In the genomic region with DNA sequence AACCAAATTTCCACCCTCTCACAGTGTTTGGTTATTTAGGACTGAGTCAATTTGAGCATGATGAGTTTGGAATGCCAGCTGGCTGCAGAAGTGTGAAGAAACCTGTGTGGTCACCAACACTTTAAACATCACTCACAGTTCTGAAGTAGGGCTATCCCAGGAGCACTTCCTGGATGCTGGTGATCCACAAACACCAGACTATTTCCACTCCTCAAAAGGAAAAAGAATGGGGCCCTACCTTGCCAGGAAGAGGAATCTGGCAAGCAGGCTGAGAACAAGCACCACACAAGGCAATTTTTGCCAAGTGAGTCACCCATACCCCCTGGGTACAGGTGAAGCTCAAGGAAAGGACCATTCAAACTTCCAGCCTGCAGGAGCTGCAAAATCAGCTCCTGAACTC, we compare ENCODE assay signal across 11 cellular contexts.
DNase-seq lines count a peak whose midpoint lies in the region; ATAC-seq, FAIRE-seq and TF ChIP-seq lines count a peak whose summit lies in the region.
"Had no signal": no experiment of that assay in that cellular context is flagged by ENCODE, and none has a peak within 500 bp of the region (broad histone marks: within the 10 kb centered on the region; RNA-seq: fewer than 3 reads in every experiment).

No MANE protein-coding gene starts in this region.

- no peak for TF ChIP-seq CTCF in DND-41 (IDR thresholded peaks at IDR 0.05; ENCODE audit: borderline replicate concordance, extremely low read depth, low read length, poor library complexity, severe bottlenecking)
- TF ChIP-seq CTCF in left lung (IDR thresholded peaks at IDR 0.05): no peak
- no peak for TF ChIP-seq CTCF in D721Med (IDR thresholded peaks at IDR 0.05; ENCODE audit: insufficient read depth, missing control alignments)

- FAIRE-seq in D721Med (lab: Jason Lieb, UNC): no peak

- no peaks in the 10 kb centered on the region for H4K20me1 ChIP-seq in DND-41 (ENCODE audit: insufficient read depth, low read length)

- H2AFZ ChIP-seq in DND-41 (ENCODE audit: low read depth, low read length): no peak overlapping the region

- peak overlapping the region; percentile 56 for H3K4me2 ChIP-seq in DND-41 (ENCODE audit: insufficient read depth, low read length)
- H3K4me2 ChIP-seq: smooth muscle cell had no signal

- no peaks in the 10 kb centered on the region for H3K9me3 Mint-ChIP-seq in activated T-helper 17 cell treated with anti-CD3 and anti-CD28 coated beads, Interleukin-2, amount 50 U/mL, for 72 hours

- H3K36me3 Mint-ChIP-seq in activated T-helper 17 cell treated with anti-CD3 and anti-CD28 coated beads, Interleukin-2, amount 50 U/mL, for 72 hours (ENCODE audit: low read depth): peaks cover 8% of the 10 kb centered on the region

- H3K9me3 ChIP-seq in DND-41 (ENCODE audit: insufficient read depth, low read length, severe bottlenecking) (no peaks in the 10 kb centered on the region), left lung (no peaks in the 10 kb centered on the region)
- H3K9me3 ChIP-seq: breast epithelium had no signal

- ATAC-seq in DND-41 (ENCODE audit: insufficient read depth, low read depth) (no peak), left lung (peak; percentile 43), Right ventricle myocardium inferior (no peak)
- ATAC-seq in activated T-helper 17 cell treated with anti-CD3 and anti-CD28 coated beads, Interleukin-2, amount 50 U/mL, for 72 hours (replicated peaks): no peak

- intact Hi-C loops in left lung (cut with DNase I): no loop called here
- intact Hi-C loops in Right ventricle myocardium inferior (cut with DNase I): no loop called here

- H3K27me3 Mint-ChIP-seq in activated T-helper 17 cell treated with anti-CD3 and anti-CD28 coated beads, Interleukin-2, amount 50 U/mL, for 72 hours: no peaks in the 10 kb centered on the region

- H3K4me3 Mint-ChIP-seq in activated T-helper 17 cell treated with anti-CD3 and anti-CD28 coated beads, Interleukin-2, amount 50 U/mL, for 72 hours: peak overlapping the region; percentile 74

- H3K36me3 ChIP-seq in DND-41 (ENCODE audit: insufficient read depth, low read length) (no peaks in the 10 kb centered on the region), left lung (no peaks in the 10 kb centered on the region)
- H3K36me3 ChIP-seq: breast epithelium had no signal

- H3K4me1 ChIP-seq in DND-41 (ENCODE audit: insufficient read depth, low read length) (peaks cover 78% of the 10 kb centered on the region), left lung (peaks cover 5 to 44% of the 10 kb centered on the region in 2 donors)
- H3K4me1 ChIP-seq: breast epithelium had no signal

- H3K4me3 ChIP-seq in DND-41 (ENCODE audit: low read depth in 1 of 2, low read length in 2 of 2) (0 out of 4 replicates have a peak overlapping the region, but pooled peaks of 1 of the 2 experiments have one; percentile 16), left lung (no peak overlapping the region)
- H3K4me3 ChIP-seq: breast epithelium, smooth muscle cell had no signal

- peak overlapping the region; percentile 96 for H3K27ac Mint-ChIP-seq in activated T-helper 17 cell treated with anti-CD3 and anti-CD28 coated beads, Interleukin-2, amount 50 U/mL, for 72 hours

- H3K9ac ChIP-seq in DND-41 (ENCODE audit: low read depth, low read length): peak overlapping the region; percentile 32

- peaks cover 8% of the 10 kb centered on the region for H3K79me2 ChIP-seq in DND-41 (ENCODE audit: insufficient read depth, low read length)

- H3K27ac ChIP-seq in DND-41 (ENCODE audit: low read length) (peak overlapping the region; percentile 88), left lung (peak overlapping the region in 1 of 2 donors; percentile 86)
- H3K27ac ChIP-seq: breast epithelium had no signal

- DNase-seq in DND-41 (no peak), HT1080 (ENCODE audit: low read depth) (peak; percentile 86), left lung (no peak), D721Med (ENCODE audit: insufficient read length, low spot score) (no peak), 8988T (no peak), NCI-H1105 (lab: John Stamatoyannopoulos, UW) (no peak), Right ventricle myocardium inferior (ENCODE audit: missing footprints) (no peak)
- DNase-seq: Karpas-422 had no signal

- peaks cover 59% of the 10 kb centered on the region for H3K4me1 Mint-ChIP-seq in activated T-helper 17 cell treated with anti-CD3 and anti-CD28 coated beads, Interleukin-2, amount 50 U/mL, for 72 hours

- H3K27me3 ChIP-seq in DND-41 (ENCODE audit: insufficient read depth, low read length, poor library complexity) (no peaks in the 10 kb centered on the region), left lung (no peaks in the 10 kb centered on the region)
- H3K27me3 ChIP-seq: breast epithelium had no signal
